ENCODE assay signal across 8 cellular contexts in genomic region chr15:101250331-101250730, GRCh38. TPM values are rescaled to one million over a fixed set of nuclear protein-coding genes. Genes with fewer than 3 reads are reported as not detected.
DNase-seq lines count a peak whose midpoint lies in the region; ATAC-seq and TF ChIP-seq lines count a peak whose summit lies in the region.

No MANE protein-coding gene starts in this region.

- intact Hi-C loops in activated CD4-positive, alpha-beta T cell treated with anti-CD3 and anti-CD28 coated beads for 36 hours (cut with DNase I, micrococcal nuclease) = loop anchor here (1.0 to 10.0 kb wide), 3 partner anchors 8 to 326 kb away; no protein-coding TSS in a partner anchor

- peaks cover 57% of the 10 kb centered on the region for H3K79me2 ChIP-seq in osteoblast (ENCODE audit: insufficient read depth, low read length)

- TF ChIP-seq CTCF in osteoblast (IDR thresholded peaks at IDR 0.05; ENCODE audit: extremely low read depth, low read depth, low read length) = peak; percentile 6

- no peak for ATAC-seq in activated CD4-positive, alpha-beta T cell treated with anti-CD3 and anti-CD28 coated beads for 36 hours
- ATAC-seq in GM19035 (IDR thresholded peaks at IDR 0.05; ENCODE audit: unreplicated experiment) = no peak

- peaks cover 65% of the 10 kb centered on the region for H3K4me1 Mint-ChIP-seq in activated CD4-positive, alpha-beta T cell treated with anti-CD3 and anti-CD28 coated beads for 36 hours

- H3K4me2 ChIP-seq in osteoblast (ENCODE audit: insufficient read depth, low read length) = peak overlapping the region; percentile 95

- H3K9me3 ChIP-seq in SJCRH30 (replicated peaks) = no peaks in the 10 kb centered on the region
- H3K9me3 ChIP-seq in osteoblast (ENCODE audit: low read depth, low read length) = no peaks in the 10 kb centered on the region

- H3K4me3 ChIP-seq in SJCRH30 (peak overlapping the region; percentile 88), osteoblast (ENCODE audit: insufficient read depth, low read length) (peak overlapping the region; percentile 76)

- no peak overlapping the region for H2AFZ ChIP-seq in osteoblast (ENCODE audit: low read length)

- H3K36me3 Mint-ChIP-seq in activated CD4-positive, alpha-beta T cell treated with anti-CD3 and anti-CD28 coated beads for 36 hours (ENCODE audit: low read depth) = peaks cover 38% of the 10 kb centered on the region

- H3K27me3 ChIP-seq in SJCRH30 = no peaks in the 10 kb centered on the region
- H3K27me3 ChIP-seq in osteoblast (ENCODE audit: insufficient read depth, low read length) = no peaks in the 10 kb centered on the region

- DNase-seq in activated CD4-positive, alpha-beta T cell treated with anti-CD3 and anti-CD28 coated beads for 36 hours = no peak
- DNase-seq in activated CD4-positive, alpha-beta T cell treated with anti-CD3 and anti-CD28 coated beads for 4 hours = no peak
- DNase-seq in SJCRH30 (peak in 1 of 2 experiments; percentile 65), fibroblast of gingiva (ENCODE audit: low read depth) (peak; percentile 95), osteoblast (ENCODE audit: insufficient read length, low spot score, missing footprints) (peak; percentile 97), NCI-H146 treated with DMSO at 0.1 percent for 48 hours (lab: John Stamatoyannopoulos, UW; ENCODE audit: unreplicated experiment) (no peak)
- no peak for DNase-seq in stimulated activated naive CD4-positive, alpha-beta T cell treated with Interleukin-2 at 50 U/mL for 16 hours (lab: John Stamatoyannopoulos, UW)

- peaks cover 14% of the 10 kb centered on the region for H3K36me3 ChIP-seq in SJCRH30
- peaks cover 12% of the 10 kb centered on the region for H3K36me3 ChIP-seq in osteoblast (ENCODE audit: insufficient read depth, low read length)

- peak overlapping the region; percentile 74 for H3K4me3 Mint-ChIP-seq in activated CD4-positive, alpha-beta T cell treated with anti-CD3 and anti-CD28 coated beads for 36 hours

- no peaks in the 10 kb centered on the region for H3K27me3 Mint-ChIP-seq in activated CD4-positive, alpha-beta T cell treated with anti-CD3 and anti-CD28 coated beads for 36 hours

- H4K20me1 ChIP-seq in osteoblast (ENCODE audit: insufficient read depth, low read length) = peaks cover 39% of the 10 kb centered on the region

- CTCF ChIA-PET in activated CD4-positive, alpha-beta T cell treated with anti-CD3 and anti-CD28 coated beads for 36 hours (lab: Charles Lee) = interaction anchor here (0.6 to 1.3 kb wide), 3 partner anchors 11 to 246 kb away, joined by 3 to 5 read pairs (median 4); partner anchors contain the start of gene SNRPA1

- H3K4me1 ChIP-seq in SJCRH30 (peaks cover 10% of the 10 kb centered on the region), osteoblast (ENCODE audit: insufficient read depth, low read length) (peaks cover 29% of the 10 kb centered on the region)

- POLR2A ChIA-PET in activated CD4-positive, alpha-beta T cell treated with anti-CD3 and anti-CD28 coated beads for 36 hours (lab: Charles Lee) = interaction anchor here (0.6 to 0.9 kb wide), 2 partner anchors 62 to 123 kb away, joined by 3 to 4 read pairs; no protein-coding TSS in a partner anchor

- H3K27ac ChIP-seq in SJCRH30 (peak overlapping the region; percentile 85), osteoblast (ENCODE audit: low read depth, low read length) (peak overlapping the region; percentile 85)

- peak overlapping the region; percentile 86 for H3K27ac Mint-ChIP-seq in activated CD4-positive, alpha-beta T cell treated with anti-CD3 and anti-CD28 coated beads for 36 hours

- no peaks in the 10 kb centered on the region for H3K9me3 Mint-ChIP-seq in activated CD4-positive, alpha-beta T cell treated with anti-CD3 and anti-CD28 coated beads for 36 hours (ENCODE audit: low read depth)

RNA-seq across cellular contexts. Expression of gene CHSY1, which starts 1.5 kb away (rescaled TPM):
- 10 to 100 TPM; 31.5 to 36.1 TPM for total RNA-seq in activated CD4-positive, alpha-beta T cell treated with anti-CD3 and anti-CD28 coated beads for 36 hours
- total RNA-seq in SJCRH30 (2014; rRNA removed; shearing (Covaris generic)) = 82.3 and 87.1 TPM in 2 replicates
- total RNA-seq in osteoblast = 36.8 and 39.1 TPM in 2 replicates

RNA-seq across cellular contexts. Expression of gene SELENOS, which starts 27.0 kb away (rescaled TPM):
- 10 to 100 TPM; 14.5 to 20.8 TPM for total RNA-seq in activated CD4-positive, alpha-beta T cell treated with anti-CD3 and anti-CD28 coated beads for 36 hours
- 51.0 and 60.1 TPM in 2 replicates for total RNA-seq in SJCRH30 (2014; rRNA removed; shearing (Covaris generic))
- total RNA-seq in osteoblast = 74.3 and 79.6 TPM in 2 replicates

RNA-seq across cellular contexts. Expression of gene SNRPA1, which starts 44.7 kb away (rescaled TPM):
- 100 to 1,000 TPM; 167 to 185 TPM for total RNA-seq in activated CD4-positive, alpha-beta T cell treated with anti-CD3 and anti-CD28 coated beads for 36 hours
- 139 and 151 TPM in 2 replicates for total RNA-seq in SJCRH30 (2014; rRNA removed; shearing (Covaris generic))
- total RNA-seq in osteoblast = 7.1 and 9.8 TPM in 2 replicates

Comparison
In these comparisons a context has a peak if more than half of its experiments do, and no peak if none do; other contexts are left out.
1. DNase-seq: peak in fibroblast of gingiva (single experiment) and osteoblast (single experiment); none in activated CD4-positive, alpha-beta T cell treated with anti-CD3 and anti-CD28 coated beads for 36 hours (single experiment), activated CD4-positive, alpha-beta T cell treated with anti-CD3 and anti-CD28 coated beads for 4 hours (0 of 2), NCI-H146 treated with DMSO at 0.1 percent for 48 hours (single experiment) and stimulated activated naive CD4-positive, alpha-beta T cell treated with Interleukin-2 at 50 U/mL for 16 hours (single experiment).
2. RNA of gene SNRPA1, which starts 44.7 kb away (total RNA-seq): 167 to 185 TPM in activated CD4-positive, alpha-beta T cell treated with anti-CD3 and anti-CD28 coated beads for 36 hours and 139 to 151 TPM in SJCRH30; 7.1 to 9.8 TPM in osteoblast; every median in the first group is over 10 times any median in the second.